In the genomic region with DNA sequence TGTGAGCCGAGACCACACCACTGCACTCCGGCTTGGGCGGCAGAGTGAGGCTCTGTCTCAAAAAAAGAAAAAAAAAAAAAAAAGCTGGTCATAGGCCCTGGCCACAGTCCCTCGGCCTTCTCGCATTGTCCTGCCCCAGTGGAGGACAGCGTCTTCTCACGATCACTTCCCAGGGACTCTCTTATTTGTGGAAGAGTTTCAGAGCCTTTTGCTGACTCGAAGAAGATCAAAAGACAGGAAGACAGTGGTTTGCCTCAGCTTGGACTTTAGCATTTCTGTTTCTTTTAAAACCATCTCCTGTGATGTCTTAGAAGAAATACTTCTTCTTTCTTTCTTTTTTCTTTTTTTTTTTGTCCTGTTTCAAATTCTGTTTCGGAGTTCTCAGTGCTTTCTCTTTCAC, we compare ENCODE assay signal across 14 cellular contexts.
DNase-seq lines count a peak whose midpoint lies in the region; TF ChIP-seq lines count a peak whose summit lies in the region.
"Had no signal": no experiment of that assay in that cellular context is flagged by ENCODE, and none has a peak within 500 bp of the region (broad histone marks: within the 10 kb centered on the region; RNA-seq: fewer than 3 reads in every experiment).

No MANE protein-coding gene starts in this region.

- H3K4me3 ChIP-seq in neural progenitor cell, result no peak overlapping the region
- H3K4me3 ChIP-seq: HAP-1, uterus had no signal

- no peak overlapping the region for H3K9ac ChIP-seq in neural progenitor cell

- POLR2A ChIA-PET in activated CD4-positive, alpha-beta T cell treated with anti-CD3 and anti-CD28 coated beads, Interleukin-2, amount 10 ng/mL, durations not matched to agents 7 days and 5 days (lab: Charles Lee), result no interaction called here

- H3K27ac Mint-ChIP-seq in activated CD4-positive, alpha-beta T cell treated with anti-CD3 and anti-CD28 coated beads, Interleukin-2, amount 10 ng/mL, durations not matched to agents 7 days and 5 days, result peak overlapping the region; percentile 74
- H3K27ac Mint-ChIP-seq in chondrocyte (ENCODE audit: unreplicated experiment) (peak overlapping the region; percentile 62), neural progenitor cell (peak overlapping the region; percentile 97), CD14-positive monocyte (no peak overlapping the region)
- H3K27ac Mint-ChIP-seq: stimulated activated naive B cell treated with anti-CD40 and anti-IgM and Interleukin-4, amounts not matched to agents 10 μg/mL and 1 μg/mL and 100 μg/mL, for 72 hours had no signal

- peaks cover 20% of the 10 kb centered on the region for H4K20me1 ChIP-seq in neural progenitor cell (ENCODE audit: low read depth)

- peaks cover 2% of the 10 kb centered on the region for H3K36me3 Mint-ChIP-seq in activated CD4-positive, alpha-beta T cell treated with anti-CD3 and anti-CD28 coated beads, Interleukin-2, amount 10 ng/mL, durations not matched to agents 7 days and 5 days (ENCODE audit: low read depth)
- H3K36me3 Mint-ChIP-seq in chondrocyte (ENCODE audit: low read depth) (no peaks in the 10 kb centered on the region), neural progenitor cell (no peaks in the 10 kb centered on the region), CD14-positive monocyte (peaks cover 1 to 2% of the 10 kb centered on the region in 2 donors)

- in situ Hi-C loops in ACHN (cut with HindIII; ENCODE audit: low pct_ligation_motif_present, low pct_unique_long_range_greater_than_20kb, low sequenced_read_pairs), result no loop called here

- CTCF ChIA-PET in activated CD4-positive, alpha-beta T cell treated with anti-CD3 and anti-CD28 coated beads, Interleukin-2, amount 10 ng/mL, durations not matched to agents 7 days and 5 days (lab: Charles Lee), result no interaction called here

- intact Hi-C loops in CD14-positive monocyte (cut with micrococcal nuclease), result no loop called here

- no peak overlapping the region for H3K27ac ChIP-seq in neural progenitor cell
- H3K27ac ChIP-seq: uterus had no signal

- peaks cover 43% of the 10 kb centered on the region for H3K4me1 ChIP-seq in neural progenitor cell
- H3K4me1 ChIP-seq: uterus had no signal

- peak; percentile 18 for DNase-seq in activated CD4-positive, alpha-beta T cell treated with anti-CD3 and anti-CD28 coated beads, Interleukin-2, amount 10 ng/mL, durations not matched to agents 7 days and 5 days
- DNase-seq in activated CD4-positive, alpha-beta T cell treated with anti-CD3 and anti-CD28 coated beads, Interleukin-2, amount 50 U/mL, for 48 hours, result no peak
- DNase-seq in RPMI7951 (ENCODE audit: low read depth) (peak; percentile 22), chondrocyte (ENCODE audit: low spot score) (no peak), neural progenitor cell (ENCODE audit: low spot score) (no peak), ACHN (no peak), CD14-positive monocyte (ENCODE audit: low spot score) (no peak), SW 1271 (lab: John Stamatoyannopoulos, UW) (no peak)
- DNase-seq: aorta; NCI-H1105; stimulated activated naive B cell treated with anti-CD40 and anti-IgM and Interleukin-4, amounts not matched to agents 10 μg/mL and 1 μg/mL and 100 μg/mL, for 72 hours; uterus had no signal

- no peak overlapping the region for H2AFZ ChIP-seq in neural progenitor cell (replicated peaks)

- TF ChIP-seq CTCF in chondrocyte (IDR thresholded peaks at IDR 0.05) (no peak), neural progenitor cell (IDR thresholded peaks at IDR 0.05) (no peak), CD14-positive monocyte (IDR thresholded peaks at IDR 0.05) (no peak)

- H3K79me2 ChIP-seq in neural progenitor cell (ENCODE audit: low read depth), result no peaks in the 10 kb centered on the region

- H3K4me1 Mint-ChIP-seq in activated CD4-positive, alpha-beta T cell treated with anti-CD3 and anti-CD28 coated beads, Interleukin-2, amount 10 ng/mL, durations not matched to agents 7 days and 5 days, result no peaks in the 10 kb centered on the region
- H3K4me1 Mint-ChIP-seq in chondrocyte (ENCODE audit: low read depth) (peaks cover 37% of the 10 kb centered on the region), neural progenitor cell (peaks cover 57% of the 10 kb centered on the region), CD14-positive monocyte (peaks cover 19% of the 10 kb centered on the region)

- H3K9me3 ChIP-seq in neural progenitor cell (ENCODE audit: low read depth), result no peaks in the 10 kb centered on the region
- H3K9me3 ChIP-seq: HAP-1, uterus had no signal

- peak overlapping the region; percentile 71 for H3K4me2 ChIP-seq in neural progenitor cell

- H3K9me3 Mint-ChIP-seq in activated CD4-positive, alpha-beta T cell treated with anti-CD3 and anti-CD28 coated beads, Interleukin-2, amount 10 ng/mL, durations not matched to agents 7 days and 5 days, result no peaks in the 10 kb centered on the region
- no peaks in the 10 kb centered on the region for H3K9me3 Mint-ChIP-seq in chondrocyte (ENCODE audit: low read depth)
- no peaks in the 10 kb centered on the region for H3K9me3 Mint-ChIP-seq in neural progenitor cell
- H3K9me3 Mint-ChIP-seq in CD14-positive monocyte, result no peaks in the 10 kb centered on the region
- H3K9me3 Mint-ChIP-seq: neural crest cell; stimulated activated naive B cell treated with anti-CD40 and anti-IgM and Interleukin-4, amounts not matched to agents 10 μg/mL and 1 μg/mL and 100 μg/mL, for 72 hours had no signal

- H3K27me3 ChIP-seq in neural progenitor cell, result no peaks in the 10 kb centered on the region
- H3K27me3 ChIP-seq: uterus had no signal

- H3F3A ChIP-seq in neural progenitor cell (ENCODE audit: low read depth), result peaks cover 16% of the 10 kb centered on the region

- no peak overlapping the region for H3K4me3 Mint-ChIP-seq in activated CD4-positive, alpha-beta T cell treated with anti-CD3 and anti-CD28 coated beads, Interleukin-2, amount 10 ng/mL, durations not matched to agents 7 days and 5 days
- H3K4me3 Mint-ChIP-seq in chondrocyte (ENCODE audit: unreplicated experiment) (no peak overlapping the region), neural progenitor cell (no peak overlapping the region), CD14-positive monocyte (no peak overlapping the region)
- H3K4me3 Mint-ChIP-seq: stimulated activated naive B cell treated with anti-CD40 and anti-IgM and Interleukin-4, amounts not matched to agents 10 μg/mL and 1 μg/mL and 100 μg/mL, for 72 hours had no signal

- H3K27me3 Mint-ChIP-seq in activated CD4-positive, alpha-beta T cell treated with anti-CD3 and anti-CD28 coated beads, Interleukin-2, amount 10 ng/mL, durations not matched to agents 7 days and 5 days, result no peaks in the 10 kb centered on the region
- H3K27me3 Mint-ChIP-seq in chondrocyte (ENCODE audit: low read depth) (no peaks in the 10 kb centered on the region), neural progenitor cell (ENCODE audit: insufficient read depth, low read depth) (no peaks in the 10 kb centered on the region), CD14-positive monocyte (ENCODE audit: low read depth in 3 of 3) (no peaks in the 10 kb centered on the region)
- H3K27me3 Mint-ChIP-seq: stimulated activated naive B cell treated with anti-CD40 and anti-IgM and Interleukin-4, amounts not matched to agents 10 μg/mL and 1 μg/mL and 100 μg/mL, for 72 hours had no signal

- no peaks in the 10 kb centered on the region for H3K36me3 ChIP-seq in neural progenitor cell
- H3K36me3 ChIP-seq: HAP-1, uterus had no signal

Comparison
In these comparisons a context has a peak if more than half of its experiments do, and no peak if none do; other contexts are left out.
1. DNase-seq: peak in activated CD4-positive, alpha-beta T cell treated with anti-CD3 and anti-CD28 coated beads, Interleukin-2, amount 10 ng/mL, durations not matched to agents 7 days and 5 days (single experiment) and RPMI7951 (single experiment); none in activated CD4-positive, alpha-beta T cell treated with anti-CD3 and anti-CD28 coated beads, Interleukin-2, amount 50 U/mL, for 48 hours (0 of 2), chondrocyte (single experiment), neural progenitor cell (single experiment), ACHN (single experiment), CD14-positive monocyte (single experiment) and SW 1271 (0 of 2).
2. H3K27ac Mint-ChIP-seq: peak in activated CD4-positive, alpha-beta T cell treated with anti-CD3 and anti-CD28 coated beads, Interleukin-2, amount 10 ng/mL, durations not matched to agents 7 days and 5 days (single experiment), chondrocyte (single experiment) and neural progenitor cell (single experiment); none in CD14-positive monocyte (0 of 7).